Comparison of ENCODE assay signal across 11 cellular contexts in the genomic region with DNA sequence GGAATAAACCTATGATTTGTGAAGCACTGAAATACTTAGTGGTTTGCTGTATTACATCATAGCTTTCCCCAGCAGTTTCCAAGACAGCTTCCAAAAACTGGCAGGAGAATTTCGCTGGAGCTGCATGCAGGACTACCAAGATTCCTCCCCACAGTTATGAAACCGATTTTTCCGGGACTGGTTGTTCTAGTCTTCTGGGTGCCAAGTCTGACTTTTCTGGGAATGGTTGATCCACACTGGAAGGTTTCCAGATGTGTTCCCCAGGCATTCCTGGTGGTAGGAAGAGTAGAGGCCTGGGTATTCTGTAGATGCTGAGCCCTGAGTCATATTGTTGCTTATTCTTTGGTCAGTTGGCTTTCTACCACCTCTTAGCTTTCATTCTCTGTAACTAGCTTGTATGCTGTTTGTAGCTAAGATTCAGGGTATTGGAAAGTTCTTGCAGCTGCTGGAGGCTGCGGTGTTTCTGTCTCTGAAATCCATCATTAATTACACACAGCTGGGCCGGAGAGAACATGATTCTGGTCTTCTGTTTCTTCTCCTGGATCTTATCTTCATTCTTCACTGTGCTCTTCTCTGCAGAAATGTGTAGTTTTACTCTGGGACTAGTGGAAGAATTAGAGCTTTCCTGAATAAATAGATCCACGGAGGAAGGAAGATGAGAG. TPM values are rescaled to one million over a fixed set of nuclear protein-coding genes. Genes with fewer than 3 reads are reported as not detected.
DNase-seq lines count a peak whose midpoint lies in the region; ATAC-seq and TF ChIP-seq lines count a peak whose summit lies in the region.
"Had no signal": no experiment of that assay in that cellular context is flagged by ENCODE, and none has a peak within 500 bp of the region (broad histone marks: within the 10 kb centered on the region; RNA-seq: fewer than 3 reads in every experiment).

No MANE protein-coding gene starts in this region.

- no peak overlapping the region for H3K27ac ChIP-seq in psoas muscle
- H3K27ac ChIP-seq in effector memory CD4-positive, alpha-beta T cell (ENCODE audit: insufficient read depth, low read length, poor library complexity, severe bottlenecking), result no peak overlapping the region

- peaks cover 8% of the 10 kb centered on the region for H3K4me1 ChIP-seq in psoas muscle
- no peaks in the 10 kb centered on the region for H3K4me1 ChIP-seq in effector memory CD4-positive, alpha-beta T cell (ENCODE audit: control insufficient read depth, insufficient read depth, low read length, poor library complexity, severe bottlenecking)

- no peaks in the 10 kb centered on the region for H3K4me1 Mint-ChIP-seq in activated T-cell treated with anti-CD3 and anti-CD28 coated beads, Interleukin-2, amount 50 U/mL, for 4 hours (ENCODE audit: low read depth)

- no peak overlapping the region for H3K4me3 Mint-ChIP-seq in activated T-cell treated with anti-CD3 and anti-CD28 coated beads, Interleukin-2, amount 50 U/mL, for 4 hours

- H3K36me3 ChIP-seq in psoas muscle (ENCODE audit: insufficient read depth in 1 of 2, low read depth in 1 of 2), result peaks cover 0 to 21% of the 10 kb centered on the region in 2 donors
- H3K36me3 ChIP-seq in effector memory CD4-positive, alpha-beta T cell (ENCODE audit: control insufficient read depth, insufficient read depth, low read length), result no peaks in the 10 kb centered on the region

- H3K9me3 Mint-ChIP-seq in activated T-cell treated with anti-CD3 and anti-CD28 coated beads, Interleukin-2, amount 50 U/mL, for 4 hours, result no peaks in the 10 kb centered on the region

- intact Hi-C loops in Right ventricle myocardium superior (cut with DNase I) (no loop called here), psoas muscle (cut with DNase I) (no loop called here)

- H3K36me3 Mint-ChIP-seq in activated T-cell treated with anti-CD3 and anti-CD28 coated beads, Interleukin-2, amount 50 U/mL, for 4 hours (ENCODE audit: insufficient read depth), result peaks cover 14% of the 10 kb centered on the region

- WGBS in psoas muscle, 3 donors, result 45 to 53% (median 50%) methylated on average over 6 of the region's 6 CpGs

- H3K27me3 ChIP-seq in psoas muscle (ENCODE audit: insufficient read depth in 3 of 3, low read length in 2 of 3), result no peaks in the 10 kb centered on the region
- no peaks in the 10 kb centered on the region for H3K27me3 ChIP-seq in effector memory CD4-positive, alpha-beta T cell (replicated peaks; ENCODE audit: control insufficient read depth, insufficient read depth, low read length, poor library complexity, severe bottlenecking)

- DNase-seq in AG08396 (ENCODE audit: low spot score), result peak; percentile 45
- peak; percentile 100 for DNase-seq in amniotic epithelial cell (ENCODE audit: low read depth)
- DNase-seq in Right ventricle myocardium superior, result no peak
- DNase-seq in psoas muscle, result peak in 1 of 2 donors; percentile 32
- DNase-seq in effector memory CD4-positive, alpha-beta T cell, result no peak
- DNase-seq in activated T-cell treated with anti-CD3 and anti-CD28 coated beads, Interleukin-2, amount 50 U/mL, for 4 hours, result no peak
- DNase-seq in T-helper 9 cell, result no peak
- DNase-seq: activated CD8-positive, alpha-beta memory T cell treated with anti-CD3 and anti-CD28 coated beads, Interleukin-2, amount 50 U/mL, for 4 hours; Kasumi-1; retina had no signal

- no peaks in the 10 kb centered on the region for H3K27me3 Mint-ChIP-seq in activated T-cell treated with anti-CD3 and anti-CD28 coated beads, Interleukin-2, amount 50 U/mL, for 4 hours (ENCODE audit: low read depth)

- no peak overlapping the region for H3K4me3 ChIP-seq in psoas muscle
- H3K4me3 ChIP-seq in effector memory CD4-positive, alpha-beta T cell (ENCODE audit: insufficient read depth, low read depth, low read length, poor library complexity, severe bottlenecking), result no peak overlapping the region

- no peak for TF ChIP-seq CTCF in psoas muscle (IDR thresholded peaks at IDR 0.05)

- ATAC-seq in Right ventricle myocardium superior (ENCODE audit: poor library complexity) (peak; percentile 89), psoas muscle (peak; percentile 39 to 81 (median 78)), GM21381 (IDR thresholded peaks at IDR 0.05; ENCODE audit: unreplicated experiment) (no peak)
- no peak for ATAC-seq in activated T-cell treated with anti-CD3 and anti-CD28 coated beads, Interleukin-2, amount 50 U/mL, for 4 hours

- no peaks in the 10 kb centered on the region for H3K9me3 ChIP-seq in psoas muscle
- H3K9me3 ChIP-seq in effector memory CD4-positive, alpha-beta T cell (ENCODE audit: control insufficient read depth, low read length), result no peaks in the 10 kb centered on the region

RNA-seq across cellular contexts. Expression of gene ABCC2, which starts 6.3 kb away (rescaled TPM):
- total RNA-seq in Right ventricle myocardium superior (0.67 TPM), psoas muscle (1 to 10 TPM in 1 of 4 donors, under 1 TPM in 3; 0.61 to 2.3 (median 0.71) TPM)
- 1 to 10 TPM in 1 of 3 donors, under 1 TPM in 2; 0.23 to 2.0 (median 0.48) TPM for polyA plus RNA-seq in psoas muscle
- total RNA-seq in activated T-cell treated with anti-CD3 and anti-CD28 coated beads, Interleukin-2, amount 50 U/mL, for 4 hours, result 1 to 10 TPM; 1.3 to 1.5 (median 1.3) TPM

RNA-seq across cellular contexts. Expression of gene CUTC, which starts 56.7 kb away (rescaled TPM):
- total RNA-seq in Right ventricle myocardium superior (37.2 TPM), psoas muscle (100 to 1,000 TPM; 108 to 179 (median 133) TPM)
- polyA plus RNA-seq in psoas muscle, result 100 to 1,000 TPM in 2 of 3 donors, 10 to 100 TPM in 1; 52.8 to 167 (median 112) TPM
- total RNA-seq in activated T-cell treated with anti-CD3 and anti-CD28 coated beads, Interleukin-2, amount 50 U/mL, for 4 hours, result 10 to 100 TPM; 19.8 to 30.4 (median 28.7) TPM

RNA-seq across cellular contexts. Expression of gene COX15, which starts 56.8 kb away (rescaled TPM):
- total RNA-seq in Right ventricle myocardium superior, result 32.4 TPM
- total RNA-seq in psoas muscle, result 10 to 100 TPM; 25.9 to 59.4 (median 39.4) TPM
- 10 to 100 TPM; 12.7 to 43.9 (median 12.8) TPM for polyA plus RNA-seq in psoas muscle
- total RNA-seq in activated T-cell treated with anti-CD3 and anti-CD28 coated beads, Interleukin-2, amount 50 U/mL, for 4 hours, result 10 to 100 TPM; 28.4 to 32.5 (median 32.2) TPM

Comparison
In these comparisons a context has a peak if more than half of its experiments do, and no peak if none do; other contexts are left out.
1. DNase-seq: peak in AG08396 (single experiment) and amniotic epithelial cell (single experiment); none in Right ventricle myocardium superior (single experiment), effector memory CD4-positive, alpha-beta T cell (0 of 3), activated T-cell treated with anti-CD3 and anti-CD28 coated beads, Interleukin-2, amount 50 U/mL, for 4 hours (single experiment) and T-helper 9 cell (single experiment).
2. ATAC-seq: peak in Right ventricle myocardium superior (single experiment) and psoas muscle (4 of 4); none in GM21381 (single experiment) and activated T-cell treated with anti-CD3 and anti-CD28 coated beads, Interleukin-2, amount 50 U/mL, for 4 hours (0 of 2).